Comparison of ENCODE assay signal across 11 cellular contexts in the genomic region with DNA sequence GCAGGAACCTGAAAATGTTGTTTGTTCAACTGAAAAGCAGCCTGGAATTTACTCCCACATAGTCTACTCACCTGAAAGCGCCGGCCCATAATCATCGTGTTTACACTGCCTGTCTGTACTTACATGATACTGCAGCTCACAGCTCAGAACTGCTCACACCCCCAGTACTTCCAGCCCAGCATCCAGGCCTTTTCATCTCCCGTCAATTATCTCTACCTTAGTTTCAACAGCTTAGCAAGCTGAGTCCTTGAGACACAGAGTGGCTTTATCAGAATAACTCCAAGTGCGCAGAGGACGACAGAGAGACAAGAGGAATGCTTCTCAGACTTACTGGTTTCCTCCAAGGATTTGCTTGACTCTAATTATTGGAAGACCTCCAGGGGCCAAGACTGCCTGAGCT.
DNase-seq lines count a peak whose midpoint lies in the region; ATAC-seq and TF ChIP-seq lines count a peak whose summit lies in the region.
"Had no signal": no experiment of that assay in that cellular context is flagged by ENCODE, and none has a peak within 500 bp of the region (broad histone marks: within the 10 kb centered on the region; RNA-seq: fewer than 3 reads in every experiment).

No MANE protein-coding gene starts in this region.

- intact Hi-C loops in sciatic nerve (cut with DNase I) = no loop called here

- POLR2A ChIA-PET in GM10248 (lab: Yijun Ruan, JAX) = no interaction called here

- H3K27ac Mint-ChIP-seq in glutamatergic neuron (ENCODE audit: unreplicated experiment) = peak overlapping the region; percentile 33
- H3K27ac Mint-ChIP-seq: activated naive CD8-positive, alpha-beta T cell treated with anti-CD3 and anti-CD28 coated beads, Interleukin-2, amount 10 ng/mL, durations not matched to agents 7 days and 5 days; CD8-positive, alpha-beta memory T cell had no signal

- H3K27me3 Mint-ChIP-seq in glutamatergic neuron (ENCODE audit: unreplicated experiment) = peaks cover 1% of the 10 kb centered on the region
- H3K27me3 Mint-ChIP-seq: activated naive CD8-positive, alpha-beta T cell treated with anti-CD3 and anti-CD28 coated beads, Interleukin-2, amount 10 ng/mL, durations not matched to agents 7 days and 5 days; CD8-positive, alpha-beta memory T cell had no signal

- in situ Hi-C loops in GM13976 (cut with MboI; ENCODE audit: low sequenced_read_pairs, unreplicated experiment) = no loop called here

- ATAC-seq in sciatic nerve (no peak), GM19395 (IDR thresholded peaks at IDR 0.05; ENCODE audit: unreplicated experiment) (no peak)

- no peaks in the 10 kb centered on the region for H3K36me3 Mint-ChIP-seq in glutamatergic neuron (ENCODE audit: unreplicated experiment)
- H3K36me3 Mint-ChIP-seq: activated naive CD8-positive, alpha-beta T cell treated with anti-CD3 and anti-CD28 coated beads, Interleukin-2, amount 10 ng/mL, durations not matched to agents 7 days and 5 days; CD8-positive, alpha-beta memory T cell had no signal

- peaks cover 17% of the 10 kb centered on the region for H3K4me1 Mint-ChIP-seq in glutamatergic neuron (ENCODE audit: low read depth, unreplicated experiment)
- H3K4me1 Mint-ChIP-seq: activated naive CD8-positive, alpha-beta T cell treated with anti-CD3 and anti-CD28 coated beads, Interleukin-2, amount 10 ng/mL, durations not matched to agents 7 days and 5 days; CD8-positive, alpha-beta memory T cell had no signal

- no peak for TF ChIP-seq CTCF in glutamatergic neuron (IDR thresholded peaks at IDR 0.05; ENCODE audit: partially characterized antibody, unreplicated experiment)
- TF ChIP-seq CTCF in GM10248 (IDR thresholded peaks at IDR 0.05; ENCODE audit: control extremely low read depth, extremely low read depth, low read depth, missing control alignments) = no peak
- no peak for TF ChIP-seq CTCF in GM13976 (IDR thresholded peaks at IDR 0.05; ENCODE audit: borderline replicate concordance, control extremely low read depth, extremely low read depth, insufficient read depth, missing control alignments)

- peaks cover 5% of the 10 kb centered on the region for H3K9me3 Mint-ChIP-seq in glutamatergic neuron (ENCODE audit: unreplicated experiment)
- H3K9me3 Mint-ChIP-seq: activated naive CD8-positive, alpha-beta T cell treated with anti-CD3 and anti-CD28 coated beads, Interleukin-2, amount 10 ng/mL, durations not matched to agents 7 days and 5 days had no signal

- DNase-seq in NCI-H1417 (lab: John Stamatoyannopoulos, UW) (peak; percentile 47 to 94 (median 80)), NCI-H82 (lab: John Stamatoyannopoulos, UW) (peak; percentile 66), glutamatergic neuron (no peak), retina (peak; percentile 33), GM10248 (ENCODE audit: extremely low spot score) (no peak), GM13976 (ENCODE audit: low spot score) (no peak), sciatic nerve (ENCODE audit: low spot score) (no peak)
- DNase-seq: activated naive CD8-positive, alpha-beta T cell treated with anti-CD3 and anti-CD28 coated beads, Interleukin-2, amount 10 ng/mL, durations not matched to agents 7 days and 5 days; CD8-positive, alpha-beta memory T cell; NCI-H2029 treated with DMSO at 0.1 percent for 48 hours had no signal

- CTCF ChIA-PET in GM10248 (lab: Yijun Ruan, JAX) = no interaction called here

- peak overlapping the region; percentile 31 for H3K4me3 Mint-ChIP-seq in glutamatergic neuron (ENCODE audit: unreplicated experiment)
- H3K4me3 Mint-ChIP-seq: activated naive CD8-positive, alpha-beta T cell treated with anti-CD3 and anti-CD28 coated beads, Interleukin-2, amount 10 ng/mL, durations not matched to agents 7 days and 5 days; CD8-positive, alpha-beta memory T cell had no signal

Comparison
In these comparisons a context has a peak if more than half of its experiments do, and no peak if none do; other contexts are left out.
1. DNase-seq: peak in NCI-H1417 (3 of 3), NCI-H82 (single experiment) and retina (single experiment); none in glutamatergic neuron (single experiment), GM10248 (single experiment), GM13976 (single experiment) and sciatic nerve (single experiment).